ENCODE assay signal across 9 cellular contexts in genomic region chr3:67000006-67000405, GRCh38. TPM values are rescaled to one million over a fixed set of nuclear protein-coding genes. Genes with fewer than 3 reads are reported as not detected.
DNase-seq lines count a peak whose midpoint lies in the region; ATAC-seq and TF ChIP-seq lines count a peak whose summit lies in the region.
"Had no signal": no experiment of that assay in that cellular context is flagged by ENCODE, and none has a peak within 500 bp of the region (broad histone marks: within the 10 kb centered on the region; RNA-seq: fewer than 3 reads in every experiment).

No MANE protein-coding gene starts in this region.

- 92% methylated on average over 2 of the region's 2 CpGs; no CpG with 5 or more reads in 1 of the 2 experiments for WGBS in endodermal cell (ENCODE audit: insufficient coverage in 1 of 2, insufficient read length in 1 of 2), 2 experiments
- 65 to 83% methylated on average over 2 of the region's 2 CpGs for WGBS in sigmoid colon, 2 donors

- H3K36me3 ChIP-seq in endodermal cell (ENCODE audit: control insufficient read depth, insufficient read depth, low read length): peaks cover 15% of the 10 kb centered on the region
- H3K36me3 ChIP-seq in sigmoid colon: no peaks in the 10 kb centered on the region

- H3K9ac ChIP-seq in endodermal cell (ENCODE audit: extremely low read depth, low read length, poor library complexity, severe bottlenecking): no peak overlapping the region

- H3K36me3 Mint-ChIP-seq in CD14-positive monocyte: peaks cover 22 to 30% of the 10 kb centered on the region in 2 donors
- peaks cover 18% of the 10 kb centered on the region for H3K36me3 Mint-ChIP-seq in activated naive CD8-positive, alpha-beta T cell
- H3K36me3 Mint-ChIP-seq in endodermal cell (ENCODE audit: low read depth): peaks cover 6% of the 10 kb centered on the region

- peak; percentile 56 for ATAC-seq in GM19395 (IDR thresholded peaks at IDR 0.05; ENCODE audit: unreplicated experiment)
- peak; percentile 77 for ATAC-seq in HG03378 (IDR thresholded peaks at IDR 0.05; ENCODE audit: unreplicated experiment)

- no peak overlapping the region for H3K27ac ChIP-seq in endodermal cell (ENCODE audit: low read depth, low read length)
- peak overlapping the region in 1 of 4 donors; percentile 89 for H3K27ac ChIP-seq in sigmoid colon

- H3K27ac Mint-ChIP-seq in CD14-positive monocyte (peak overlapping the region in 5 of 7 donors; percentile 36 to 63 (median 53)), endodermal cell (no peak overlapping the region)
- H3K27ac Mint-ChIP-seq in activated naive CD8-positive, alpha-beta T cell: peak overlapping the region; percentile 61
- H3K27ac Mint-ChIP-seq: dendritic cell treated with granulocyte-macrophage colony-stimulating factor and Interleukin-4, amounts not matched to agents 40 ng/mL and 50 ng/mL, for 4 days had no signal

- TF ChIP-seq POLR2A in sigmoid colon (IDR thresholded peaks at IDR 0.05): no peak

- H3K4me1 Mint-ChIP-seq in CD14-positive monocyte (peaks cover 33% of the 10 kb centered on the region), endodermal cell (peaks cover 13% of the 10 kb centered on the region)
- peaks cover 43% of the 10 kb centered on the region for H3K4me1 Mint-ChIP-seq in activated naive CD8-positive, alpha-beta T cell (ENCODE audit: low read depth)

- DNase-seq in CD14-positive monocyte (ENCODE audit: low spot score) (peak; percentile 44), endodermal cell (no peak), NCI-H1105 treated with DMSO at 0.1 percent for 48 hours (lab: John Stamatoyannopoulos, UW) (no peak), sigmoid colon (no peak)
- DNase-seq in stimulated activated naive CD4-positive, alpha-beta T cell (lab: John Stamatoyannopoulos, UW): no peak

- H3K27me3 Mint-ChIP-seq in CD14-positive monocyte (ENCODE audit: low read depth in 3 of 3) (peaks cover 0 to 1% (median 0%) of the 10 kb centered on the region in 3 donors), endodermal cell (ENCODE audit: insufficient read depth) (peaks cover 2% of the 10 kb centered on the region)
- H3K27me3 Mint-ChIP-seq in activated naive CD8-positive, alpha-beta T cell: no peaks in the 10 kb centered on the region
- H3K27me3 Mint-ChIP-seq: dendritic cell treated with granulocyte-macrophage colony-stimulating factor and Interleukin-4, amounts not matched to agents 40 ng/mL and 50 ng/mL, for 4 days had no signal

- TF ChIP-seq EP300 in sigmoid colon (IDR thresholded peaks at IDR 0.05): no peak

- TF ChIP-seq CTCF in CD14-positive monocyte (IDR thresholded peaks at IDR 0.05) (no peak), endodermal cell (conservative IDR thresholded peaks at IDR 0.05) (no peak), sigmoid colon (IDR thresholded peaks at IDR 0.05) (no peak)

- intact Hi-C loops in CD14-positive monocyte (cut with micrococcal nuclease): no loop called here
- intact Hi-C loops in sigmoid colon (cut with DNase I): no loop called here

- no peak overlapping the region for H3K4me3 ChIP-seq in endodermal cell (ENCODE audit: low read length)
- no peak overlapping the region for H3K4me3 ChIP-seq in sigmoid colon

- H3K27me3 ChIP-seq in endodermal cell (ENCODE audit: control insufficient read depth, insufficient read depth, low read length, poor library complexity, severe bottlenecking) (no peaks in the 10 kb centered on the region), sigmoid colon (no peaks in the 10 kb centered on the region)

- no peak overlapping the region for H3K4me3 Mint-ChIP-seq in CD14-positive monocyte
- peak overlapping the region; percentile 93 for H3K4me3 Mint-ChIP-seq in activated naive CD8-positive, alpha-beta T cell
- H3K4me3 Mint-ChIP-seq in endodermal cell: no peak overlapping the region
- H3K4me3 Mint-ChIP-seq: dendritic cell treated with granulocyte-macrophage colony-stimulating factor and Interleukin-4, amounts not matched to agents 40 ng/mL and 50 ng/mL, for 4 days had no signal

- no peaks in the 10 kb centered on the region for H3K9me3 Mint-ChIP-seq in CD14-positive monocyte
- H3K9me3 Mint-ChIP-seq in activated naive CD8-positive, alpha-beta T cell (ENCODE audit: low read depth): no peaks in the 10 kb centered on the region
- no peaks in the 10 kb centered on the region for H3K9me3 Mint-ChIP-seq in endodermal cell
- H3K9me3 Mint-ChIP-seq: dendritic cell treated with granulocyte-macrophage colony-stimulating factor and Interleukin-4, amounts not matched to agents 40 ng/mL and 50 ng/mL, for 4 days had no signal

- no peaks in the 10 kb centered on the region for H3K4me1 ChIP-seq in endodermal cell (ENCODE audit: control insufficient read depth, insufficient read depth, low read length)
- peaks cover 0 to 16% (median 9%) of the 10 kb centered on the region in 4 donors for H3K4me1 ChIP-seq in sigmoid colon

- H3K9me3 ChIP-seq in endodermal cell (ENCODE audit: control insufficient read depth, low read length) (no peaks in the 10 kb centered on the region), sigmoid colon (no peaks in the 10 kb centered on the region)

RNA-seq across cellular contexts. Expression of gene KBTBD8, which starts 1.9 kb away (rescaled TPM):
- polyA plus RNA-seq in CD14-positive monocyte: 1 to 10 TPM; 3.0 to 3.2 TPM
- total RNA-seq in endodermal cell: 1 to 10 TPM; 3.5 to 6.2 TPM
- polyA plus RNA-seq in endodermal cell (2013, experiment 1 of 2): 3.2 TPM
- 5.6 TPM for polyA plus RNA-seq in endodermal cell (2013, experiment 2 of 2)
- 1 to 10 TPM in 3 of 4 donors, under 1 TPM in 1; 0.55 to 3.4 (median 1.4) TPM for total RNA-seq in sigmoid colon
- polyA plus RNA-seq in sigmoid colon: 1 to 10 TPM in 2 of 3 donors, under 1 TPM in 1; 0.60 to 4.0 (median 1.6) TPM
